ENCODE assay signal across 15 cellular contexts in genomic region chr13:49938274-49938673, GRCh38. TPM values are rescaled to one million over a fixed set of nuclear protein-coding genes. Genes with fewer than 3 reads are reported as not detected.
DNase-seq lines count a peak whose midpoint lies in the region; ATAC-seq and TF ChIP-seq lines count a peak whose summit lies in the region.
"Had no signal": no experiment of that assay in that cellular context is flagged by ENCODE, and none has a peak within 500 bp of the region (broad histone marks: within the 10 kb centered on the region; RNA-seq: fewer than 3 reads in every experiment).

No MANE protein-coding gene starts in this region.

- DNase-seq in Caco-2 = peak in 1 of 2 experiments; percentile 39
- DNase-seq in NB4 (ENCODE audit: low read depth) = peak; percentile 59
- DNase-seq in body of pancreas = peak in 2 of 4 donors; percentile 7 to 20
- no peak for DNase-seq in nephron progenitor cell
- DNase-seq in C1 segment of cervical spinal cord (lab: John Stamatoyannopoulos, UW) = no peak
- DNase-seq in RPMI8226 = no peak
- DNase-seq in activated CD4-positive, CD25-positive, alpha-beta regulatory T cell (lab: John Stamatoyannopoulos, UW) = no peak
- no peak for DNase-seq in gastrocnemius medialis
- DNase-seq: activated CD4-positive, alpha-beta T cell treated with anti-CD3 and anti-CD28 coated beads, Interleukin-2, amount 10 ng/mL, durations not matched to agents 24 days and 14 days; DND-41; dorsolateral prefrontal cortex; NCI-H2029 had no signal

- H3K9me3 Mint-ChIP-seq in Caco-2 (ENCODE audit: unreplicated experiment) = no peaks in the 10 kb centered on the region
- H3K9me3 Mint-ChIP-seq in nephron progenitor cell = peaks cover 3% of the 10 kb centered on the region
- H3K9me3 Mint-ChIP-seq: activated CD4-positive, alpha-beta T cell treated with anti-CD3 and anti-CD28 coated beads, Interleukin-2, amount 10 ng/mL, durations not matched to agents 24 days and 14 days; mesothelial cell of epicardium had no signal

- H3K36me3 Mint-ChIP-seq in Caco-2 (ENCODE audit: insufficient read depth, unreplicated experiment) (peaks cover 13% of the 10 kb centered on the region), nephron progenitor cell (ENCODE audit: low read depth) (no peaks in the 10 kb centered on the region)
- H3K36me3 Mint-ChIP-seq: mesothelial cell of epicardium had no signal

- TF ChIP-seq CTCF in Caco-2 (IDR thresholded peaks at IDR 0.05; ENCODE audit: insufficient read depth in 1 of 2, low read depth in 1 of 2, low read length in 1 of 2, severe bottlenecking in 1 of 2, unreplicated experiment in 1 of 2) (no peak), NB4 (IDR thresholded peaks at IDR 0.05; ENCODE audit: low read depth, low read length) (no peak), body of pancreas (IDR thresholded peaks at IDR 0.05) (no peak), nephron progenitor cell (IDR thresholded peaks at IDR 0.05) (no peak), gastrocnemius medialis (IDR thresholded peaks at IDR 0.05 in 4 of 5, conservative IDR thresholded peaks at IDR 0.05 in 1 of 5) (no peak)

- H3K27ac ChIP-seq in body of pancreas = peak overlapping the region; percentile 23 to 75 (median 64)
- no peak overlapping the region for H3K27ac ChIP-seq in gastrocnemius medialis
- H3K27ac ChIP-seq: prostate gland had no signal

- H3K4me3 ChIP-seq in Caco-2 (ENCODE audit: low read depth, low read length) (no peak overlapping the region), NB4 (ENCODE audit: low read depth, low read length) (no peak overlapping the region), body of pancreas (no peak overlapping the region), gastrocnemius medialis (no peak overlapping the region)
- H3K4me3 ChIP-seq: ascending aorta, prostate gland had no signal

- no peaks in the 10 kb centered on the region for H3K27me3 Mint-ChIP-seq in Caco-2 (ENCODE audit: insufficient read depth, unreplicated experiment)
- H3K27me3 Mint-ChIP-seq in nephron progenitor cell (ENCODE audit: low read depth, poor library complexity) = peaks cover 36% of the 10 kb centered on the region

- WGBS in body of pancreas, 2 donors = 10 to 19% methylated on average over 5 of the region's 5 CpGs

- in situ Hi-C loops in gastrocnemius medialis (cut with MboI; ENCODE audit: low sequenced_read_pairs in 4 of 4) = no loop called here

- H3K4me1 Mint-ChIP-seq in Caco-2 (ENCODE audit: low read depth, unreplicated experiment) (peaks cover 40% of the 10 kb centered on the region), nephron progenitor cell (peaks cover 18% of the 10 kb centered on the region)

- H3K9me3 ChIP-seq in Caco-2 (no peaks in the 10 kb centered on the region), body of pancreas (no peaks in the 10 kb centered on the region), gastrocnemius medialis (no peaks in the 10 kb centered on the region)
- H3K9me3 ChIP-seq: ascending aorta, prostate gland had no signal

- H3K27me3 ChIP-seq in Caco-2 (replicated peaks; ENCODE audit: control insufficient read depth, insufficient read depth, low read length) (no peaks in the 10 kb centered on the region), body of pancreas (no peaks in the 10 kb centered on the region), gastrocnemius medialis (no peaks in the 10 kb centered on the region)
- H3K27me3 ChIP-seq: ascending aorta, dorsolateral prefrontal cortex had no signal

- H3K4me1 ChIP-seq in Caco-2 (peaks cover 55% of the 10 kb centered on the region), body of pancreas (peaks cover 39% of the 10 kb centered on the region), gastrocnemius medialis (peaks cover 36 to 45% of the 10 kb centered on the region in 2 donors)
- H3K4me1 ChIP-seq: prostate gland had no signal

- CTCF ChIA-PET in Caco-2 (lab: Charles Lee) = interaction anchor here (1.2 to 1.9 kb wide), 3 partner anchors 38 to 198 kb away, joined by 3 to 8 read pairs (median 4); no protein-coding TSS in a partner anchor

- TF ChIP-seq POLR2A in NB4 (IDR thresholded peaks at IDR 0.05; ENCODE audit: extremely low read depth, insufficient read length) (no peak), body of pancreas (IDR thresholded peaks at IDR 0.05) (no peak), gastrocnemius medialis (IDR thresholded peaks at IDR 0.05) (no peak)

- BruUV-seq in Caco-2 (replicated peaks; lab: Mats Ljungman, UMichigan) = no TSS peak

- peak overlapping the region; percentile 71 for H3K27ac Mint-ChIP-seq in Caco-2 (ENCODE audit: unreplicated experiment)
- no peak overlapping the region for H3K27ac Mint-ChIP-seq in nephron progenitor cell
- H3K27ac Mint-ChIP-seq: activated CD4-positive, alpha-beta T cell treated with anti-CD3 and anti-CD28 coated beads, Interleukin-2, amount 10 ng/mL, durations not matched to agents 24 days and 14 days; mesothelial cell of epicardium had no signal

- H3K4me3 Mint-ChIP-seq in Caco-2 (ENCODE audit: unreplicated experiment) (peak overlapping the region; percentile 100), nephron progenitor cell (peak overlapping the region; percentile 15)

- H3K36me3 ChIP-seq in Caco-2 (ENCODE audit: control insufficient read depth, insufficient read depth, low read length) (no peaks in the 10 kb centered on the region), body of pancreas (replicated peaks in 1 of 2; ENCODE audit: insufficient read depth in 1 of 2, low read depth in 2 of 2) (no peaks in the 10 kb centered on the region), gastrocnemius medialis (no peaks in the 10 kb centered on the region)
- H3K36me3 ChIP-seq: ascending aorta, prostate gland had no signal

- POLR2A ChIA-PET in Caco-2 (lab: Charles Lee) = interaction anchor here (1.0 to 1.1 kb wide), 2 partner anchors 59 to 249 kb away, joined by 3 read pairs; partner anchors contain the start of gene TRIM13

- ATAC-seq in body of pancreas (no peak), gastrocnemius medialis (no peak)

- intact Hi-C loops in Caco-2 (cut with micrococcal nuclease; ENCODE audit: unreplicated experiment) (loop anchor here (5.0 kb wide), 3 partner anchors 184 to 496 kb away; partner anchors contain the start of genes CAB39L and SETDB2), body of pancreas (cut with DNase I) (no loop called here), gastrocnemius medialis (cut with DNase I; ENCODE audit: low total_unique reads) (loop anchor here (5.0 kb wide), 3 partner anchors 184 to 589 kb away; no protein-coding TSS in a partner anchor)

RNA-seq across cellular contexts. Expression of gene SPRYD7, which starts 2.1 kb away (rescaled TPM):
- total RNA-seq in Caco-2 (2022) = 16.7 and 20.7 TPM in 2 replicates
- 1 to 10 TPM; 4.9 to 5.9 TPM for total RNA-seq in body of pancreas
- total RNA-seq in gastrocnemius medialis = 10 to 100 TPM in 3 of 4 donors, 1 to 10 TPM in 1; 9.8 to 24.7 (median 17.9) TPM

RNA-seq across cellular contexts. Expression of gene TRIM13, which starts 58.6 kb away (rescaled TPM):
- total RNA-seq in Caco-2 (2022) = 16.5 and 21.0 TPM in 2 replicates
- total RNA-seq in body of pancreas = 10 to 100 TPM in 1 of 2 donors, 1 to 10 TPM in 1; 4.6 to 11.2 TPM
- total RNA-seq in gastrocnemius medialis = 10 to 100 TPM; 11.4 to 21.5 (median 19.1) TPM

Comparison
In these comparisons a context has a peak if more than half of its experiments do, and no peak if none do; other contexts are left out.
1. H3K27ac ChIP-seq: peak in body of pancreas (4 of 4); none in gastrocnemius medialis (0 of 4).